15 cellular contexts compared by ENCODE assay signal in genomic region chrX:39194673-39195072, GRCh38.
"Had no signal": no experiment of that assay in that cellular context is flagged by ENCODE, and none has a peak within 500 bp of the region (broad histone marks: within the 10 kb centered on the region; RNA-seq: fewer than 3 reads in every experiment).

No MANE protein-coding gene starts in this region.

- ATAC-seq: activated CD8-positive, alpha-beta T cell treated with anti-CD3 and anti-CD28 coated beads, Interleukin-2, amount 10 ng/mL, durations not matched to agents 7 days and 5 days; activated naive CD8-positive, alpha-beta T cell treated with anti-CD3 and anti-CD28 coated beads, Interleukin-2, amount 50 U/mL, for 24 hours; heart left ventricle had no signal

- H3K27me3 ChIP-seq: cardiac muscle cell had no signal

- H3K4me1 ChIP-seq: left ventricle myocardium inferior had no signal

- H3K4me3 ChIP-seq: cardiac muscle cell, coronary artery, heart left ventricle, left ventricle myocardium inferior had no signal

- DNase-seq: activated CD8-positive, alpha-beta memory T cell treated with anti-CD3 and anti-CD28 coated beads, Interleukin-2, amount 50 U/mL, for 48 hours; activated CD8-positive, alpha-beta T cell treated with anti-CD3 and anti-CD28 coated beads, Interleukin-2, amount 10 ng/mL, durations not matched to agents 7 days and 5 days; activated naive CD4-positive, alpha-beta T cell; activated naive CD8-positive, alpha-beta T cell treated with anti-CD3 and anti-CD28 coated beads, Interleukin-2, amount 50 U/mL, for 24 hours; effector CD4-positive, alpha-beta T cell; foreskin melanocyte; heart left ventricle; left ventricle myocardium inferior; mesendoderm; nephron progenitor cell; stimulated activated CD4-positive, alpha-beta T cell treated with anti-CD3 and anti-CD28 coated beads, Interleukin-12 subunit alpha, Interleukin-12 subunit beta, amount 100 ng/mL, for 4 hours; T1000; trophoblast cell had no signal

- H3K36me3 ChIP-seq: cardiac muscle cell, heart left ventricle, left ventricle myocardium inferior had no signal

- H3K9me3 ChIP-seq: left ventricle myocardium inferior had no signal

- H3K4me3 Mint-ChIP-seq: activated CD8-positive, alpha-beta T cell treated with anti-CD3 and anti-CD28 coated beads, Interleukin-2, amount 10 ng/mL, durations not matched to agents 7 days and 5 days had no signal

- H3K27ac Mint-ChIP-seq: activated CD8-positive, alpha-beta T cell treated with anti-CD3 and anti-CD28 coated beads, Interleukin-2, amount 10 ng/mL, durations not matched to agents 7 days and 5 days; nephron progenitor cell had no signal

- H3K27ac ChIP-seq: cardiac muscle cell, coronary artery, heart left ventricle, left ventricle myocardium inferior had no signal
